2 cellular contexts compared by ENCODE assay signal in the genomic region with DNA sequence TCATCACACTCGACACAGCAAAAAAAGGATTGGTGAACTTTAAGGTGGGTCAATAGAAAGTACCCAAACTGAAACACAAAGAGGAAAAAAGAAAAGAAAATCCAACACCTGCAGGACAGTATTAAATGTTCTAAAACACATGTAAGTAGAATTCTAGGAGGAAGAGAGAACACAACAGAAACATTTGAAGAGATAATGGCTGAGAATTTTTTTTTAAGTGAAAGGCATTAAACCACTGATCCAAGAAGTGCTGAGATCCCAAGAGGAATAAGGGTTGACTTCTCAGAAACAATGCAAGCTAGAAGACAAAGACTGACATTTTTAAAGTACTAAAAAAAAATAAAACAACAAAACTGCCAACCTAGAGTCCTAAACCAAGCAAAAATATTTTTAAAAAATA.
TF ChIP-seq lines count a peak whose summit lies in the region.

No MANE protein-coding gene starts in this region.

TF ChIP-seq in IMR-90, 13 proteins besides CTCF, POLR2A, EP300 and RAD21:
- no peak for TF ChIP-seq NFE2L2 (IDR thresholded peaks at IDR 0.05; ENCODE audit: low read depth, low read length)
- TF ChIP-seq MAZ (IDR thresholded peaks at IDR 0.05; ENCODE audit: borderline replicate concordance, low read depth, low read length): no peak
- TF ChIP-seq FOS (IDR thresholded peaks at IDR 0.05; ENCODE audit: low read depth, low read length): no peak
- TF ChIP-seq RCOR1 (IDR thresholded peaks at IDR 0.05; ENCODE audit: insufficient replicate concordance, low read length): no peak
- TF ChIP-seq, protein P1, sequence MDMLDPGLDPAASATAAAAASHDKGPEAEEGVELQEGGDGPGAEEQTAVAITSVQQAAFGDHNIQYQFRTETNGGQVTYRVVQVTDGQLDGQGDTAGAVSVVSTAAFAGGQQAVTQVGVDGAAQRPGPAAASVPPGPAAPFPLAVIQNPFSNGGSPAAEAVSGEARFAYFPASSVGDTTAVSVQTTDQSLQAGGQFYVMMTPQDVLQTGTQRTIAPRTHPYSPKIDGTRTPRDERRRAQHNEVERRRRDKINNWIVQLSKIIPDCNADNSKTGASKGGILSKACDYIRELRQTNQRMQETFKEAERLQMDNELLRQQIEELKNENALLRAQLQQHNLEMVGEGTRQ (IDR thresholded peaks at IDR 0.05; ENCODE audit: low read depth, low read length): no peak
- TF ChIP-seq, protein P2, sequence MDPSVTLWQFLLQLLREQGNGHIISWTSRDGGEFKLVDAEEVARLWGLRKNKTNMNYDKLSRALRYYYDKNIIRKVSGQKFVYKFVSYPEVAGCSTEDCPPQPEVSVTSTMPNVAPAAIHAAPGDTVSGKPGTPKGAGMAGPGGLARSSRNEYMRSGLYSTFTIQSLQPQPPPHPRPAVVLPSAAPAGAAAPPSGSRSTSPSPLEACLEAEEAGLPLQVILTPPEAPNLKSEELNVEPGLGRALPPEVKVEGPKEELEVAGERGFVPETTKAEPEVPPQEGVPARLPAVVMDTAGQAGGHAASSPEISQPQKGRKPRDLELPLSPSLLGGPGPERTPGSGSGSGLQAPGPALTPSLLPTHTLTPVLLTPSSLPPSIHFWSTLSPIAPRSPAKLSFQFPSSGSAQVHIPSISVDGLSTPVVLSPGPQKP (IDR thresholded peaks at IDR 0.05; ENCODE audit: borderline replicate concordance, low read depth, low read length): no peak
- TF ChIP-seq CHD1 (IDR thresholded peaks at IDR 0.05; ENCODE audit: low read depth, low read length): no peak
- no peak for TF ChIP-seq BHLHE40 (IDR thresholded peaks at IDR 0.05; ENCODE audit: low read depth, low read length)
- TF ChIP-seq MXI1 (IDR thresholded peaks at IDR 0.05; ENCODE audit: borderline replicate concordance, low read depth, low read length): no peak
- TF ChIP-seq RFX5 (IDR thresholded peaks at IDR 0.05; ENCODE audit: low read depth, low read length): no peak
- no peak for TF ChIP-seq CEBPB (IDR thresholded peaks at IDR 0.05; ENCODE audit: low read depth, low read length)
- no peak for TF ChIP-seq SMC3 (IDR thresholded peaks at IDR 0.05; ENCODE audit: low read depth, low read length)
- no peak for TF ChIP-seq MAFK (IDR thresholded peaks at IDR 0.05; ENCODE audit: low read depth, low read length)

TF ChIP-seq in H1, 55 proteins besides CTCF, POLR2A, EP300 and RAD21:
- TF ChIP-seq BACH1 (IDR thresholded peaks at IDR 0.05; ENCODE audit: low read length): peak; percentile 53; the same call in 1 of the 2 replicates
- no peak for TF ChIP-seq RFX5 (IDR thresholded peaks at IDR 0.05; ENCODE audit: borderline replicate concordance, low read depth, low read length)
TF ChIP-seq in H1: peak in this region for 1.
